ENCODE assay signal across 10 cellular contexts in genomic region chr6:31509036-31509435, GRCh38. TPM values are rescaled to one million over a fixed set of nuclear protein-coding genes. Genes with fewer than 3 reads are reported as not detected.
DNase-seq lines count a peak whose midpoint lies in the region; ATAC-seq, FAIRE-seq and TF ChIP-seq lines count a peak whose summit lies in the region.
"Not testable (repeated sequence)": the region's sequence is repeated elsewhere in the genome, so short reads cannot be mapped to it uniquely, and the experiment has no call there.
"Had no signal": no experiment of that assay in that cellular context is flagged by ENCODE, and none has a peak within 500 bp of the region (broad histone marks: within the 10 kb centered on the region; RNA-seq: fewer than 3 reads in every experiment).

No MANE protein-coding gene starts in this region.

- not testable (repeated sequence) for H3K4me2 ChIP-seq in HepG2 (ENCODE audit: low read depth, low read length)

- not testable (repeated sequence) for FAIRE-seq in HepG2 (lab: Jason Lieb, UNC)

- not testable (repeated sequence) for TF ChIP-seq POLR2A in HepG2 (IDR thresholded peaks at IDR 0.05; ENCODE audit: insufficient read depth in 1 of 2, low read depth in 2 of 2, low read length in 2 of 2)

- not testable (repeated sequence) for BruUV-seq in HepG2 (replicated peaks; lab: Mats Ljungman, UMichigan)

- not testable (repeated sequence) for H3K27ac ChIP-seq in HepG2 (ENCODE audit: extremely low read length, insufficient read depth, low read length)

- H3K4me3 ChIP-seq in HepG2 (replicated peaks in 1 of 3; ENCODE audit: insufficient read depth in 1 of 3, low read depth in 2 of 3, low read length in 3 of 3): not testable (repeated sequence)

- not testable (repeated sequence) for H3K4me3 Mint-ChIP-seq in T-helper 17 cell; dendritic cell treated with granulocyte-macrophage colony-stimulating factor and Interleukin-4, amounts not matched to agents 40 ng/mL and 50 ng/mL, for 4 days; osteocyte (ENCODE audit: unreplicated experiment); stimulated activated naive B cell treated with anti-CD40 and anti-IgM and Interleukin-4, amounts not matched to agents 10 μg/mL and 1 μg/mL and 100 μg/mL, for 72 hours

- H4K20me1 ChIP-seq in HepG2 (ENCODE audit: insufficient read depth, low read length): not testable (repeated sequence)

- not testable (repeated sequence) for H3K36me3 Mint-ChIP-seq in T-helper 17 cell (ENCODE audit: low read depth)
- H3K36me3 Mint-ChIP-seq in dendritic cell treated with granulocyte-macrophage colony-stimulating factor and Interleukin-4, amounts not matched to agents 40 ng/mL and 50 ng/mL, for 4 days (ENCODE audit: low read depth): peaks cover 70% of the 10 kb centered on the region
- H3K36me3 Mint-ChIP-seq in osteocyte (ENCODE audit: unreplicated experiment): peaks cover 21% of the 10 kb centered on the region
- peaks cover 33 to 44% of the 10 kb centered on the region in 2 donors for H3K36me3 Mint-ChIP-seq in stimulated activated naive B cell treated with anti-CD40 and anti-IgM and Interleukin-4, amounts not matched to agents 10 μg/mL and 1 μg/mL and 100 μg/mL, for 72 hours

- not testable (repeated sequence) for H3K9ac ChIP-seq in HepG2 (ENCODE audit: insufficient read depth, low read depth, low read length)

- TF ChIP-seq EP300 in HepG2 (IDR thresholded peaks at IDR 0.05; ENCODE audit: low read depth in 2 of 2, low read length in 2 of 2); HepG2 (CRISPR knock-in tag; IDR thresholded peaks at IDR 0.05; ENCODE audit: borderline replicate concordance): not testable (repeated sequence)

- POLR2A ChIA-PET in HepG2 (lab: Yijun Ruan, JAX): not testable (repeated sequence)

- WGBS in HepG2 (ENCODE audit: low lambda C conversion rate): 30% methylated on average over 2 of the region's 2 CpGs

- CTCF ChIA-PET in HepG2 (lab: Yijun Ruan, JAX; ENCODE audit: low intra/inter-chr PET ratio, low total read pairs): not testable (repeated sequence)

- H3K9me3 ChIP-seq in T-helper 17 cell (ENCODE audit: control insufficient read depth, low read length, poor library complexity, severe bottlenecking); HepG2 (ENCODE audit: low read length): not testable (repeated sequence)

- peaks cover 12% of the 10 kb centered on the region for H3K4me1 Mint-ChIP-seq in T-helper 17 cell
- H3K4me1 Mint-ChIP-seq in dendritic cell treated with granulocyte-macrophage colony-stimulating factor and Interleukin-4, amounts not matched to agents 40 ng/mL and 50 ng/mL, for 4 days (ENCODE audit: low read depth): peaks cover 19% of the 10 kb centered on the region
- not testable (repeated sequence) for H3K4me1 Mint-ChIP-seq in osteocyte (ENCODE audit: unreplicated experiment)
- H3K4me1 Mint-ChIP-seq in stimulated activated naive B cell treated with anti-CD40 and anti-IgM and Interleukin-4, amounts not matched to agents 10 μg/mL and 1 μg/mL and 100 μg/mL, for 72 hours: peaks cover 4 to 12% of the 10 kb centered on the region in 2 donors

- in situ Hi-C loops in HepG2 (cut with HindIII; ENCODE audit: extremely low pct_ligation_motif_present, low pct_unique_long_range_greater_than_20kb): not testable (repeated sequence)

- not testable (repeated sequence) for H3K36me3 ChIP-seq in HepG2 (replicated peaks in 1 of 2; ENCODE audit: control insufficient read depth in 1 of 2, insufficient read depth in 2 of 2, low read length in 2 of 2)

- H2AFZ ChIP-seq in HepG2 (ENCODE audit: low read length): not testable (repeated sequence)

- not testable (repeated sequence) for TF ChIP-seq CTCF in HepG2 (CRISPR knock-in tag; IDR thresholded peaks at IDR 0.05); osteocyte (IDR thresholded peaks at IDR 0.05)

- H3K9me3 Mint-ChIP-seq in dendritic cell treated with granulocyte-macrophage colony-stimulating factor and Interleukin-4, amounts not matched to agents 40 ng/mL and 50 ng/mL, for 4 days; osteocyte (ENCODE audit: unreplicated experiment); stimulated activated naive B cell treated with anti-CD40 and anti-IgM and Interleukin-4, amounts not matched to agents 10 μg/mL and 1 μg/mL and 100 μg/mL, for 72 hours: not testable (repeated sequence)

- H3K27me3 Mint-ChIP-seq in T-helper 17 cell; dendritic cell treated with granulocyte-macrophage colony-stimulating factor and Interleukin-4, amounts not matched to agents 40 ng/mL and 50 ng/mL, for 4 days; osteocyte (ENCODE audit: unreplicated experiment); stimulated activated naive B cell treated with anti-CD40 and anti-IgM and Interleukin-4, amounts not matched to agents 10 μg/mL and 1 μg/mL and 100 μg/mL, for 72 hours: not testable (repeated sequence)

- DNase-seq in T-helper 17 cell; HepG2 (ENCODE audit: low spot score); stimulated activated naive B cell treated with anti-CD40 and anti-IgM and Interleukin-4, amounts not matched to agents 10 μg/mL and 1 μg/mL and 100 μg/mL, for 72 hours: not testable (repeated sequence)
- peak; percentile 56 for DNase-seq in activated effector memory CD4-positive, alpha-beta T cell treated with anti-CD3 and anti-CD28 coated beads, Interleukin-2, amount 50 U/mL, for 16 hours
- DNase-seq in osteocyte (ENCODE audit: extremely low spot score, unreplicated experiment): peak; percentile 62

- H3K79me2 ChIP-seq in HepG2 (ENCODE audit: insufficient read depth, low read length): not testable (repeated sequence)

- H3K27ac Mint-ChIP-seq in T-helper 17 cell: peak overlapping the region; percentile 81
- H3K27ac Mint-ChIP-seq in dendritic cell treated with granulocyte-macrophage colony-stimulating factor and Interleukin-4, amounts not matched to agents 40 ng/mL and 50 ng/mL, for 4 days: peak overlapping the region; percentile 17
- H3K27ac Mint-ChIP-seq in osteocyte (ENCODE audit: unreplicated experiment): not testable (repeated sequence)
- peak overlapping the region; percentile 26 for H3K27ac Mint-ChIP-seq in stimulated activated naive B cell treated with anti-CD40 and anti-IgM and Interleukin-4, amounts not matched to agents 10 μg/mL and 1 μg/mL and 100 μg/mL, for 72 hours

- H3K4me1 ChIP-seq in HepG2 (ENCODE audit: insufficient read depth, low read length): not testable (repeated sequence)

- intact Hi-C loops in dendritic cell treated with granulocyte-macrophage colony-stimulating factor and Interleukin-4, amounts not matched to agents 40 ng/mL and 50 ng/mL, for 4 days (cut with micrococcal nuclease); HepG2 (cut with micrococcal nuclease; ENCODE audit: unreplicated experiment): not testable (repeated sequence)

- TF ChIP-seq RAD21 in HepG2 (CRISPR knock-in tag; IDR thresholded peaks at IDR 0.05): not testable (repeated sequence)

- not testable (repeated sequence) for H3K27me3 ChIP-seq in HepG2 (ENCODE audit: control insufficient read depth in 1 of 2, insufficient read depth in 2 of 2, low read length in 2 of 2)

- ATAC-seq in T-helper 17 cell; stimulated activated naive B cell treated with anti-CD40 and anti-IgM and Interleukin-4, amounts not matched to agents 10 μg/mL and 1 μg/mL and 100 μg/mL, for 72 hours (replicated peaks): not testable (repeated sequence)
- peak; percentile 68 for ATAC-seq in HepG2

RNA-seq across cellular contexts. Expression of gene MICB, which starts 11.1 kb away (rescaled TPM):
- total RNA-seq in T-helper 17 cell (10 to 100 TPM; 16.5 to 17.6 TPM), HepG2 (2016; rRNA removed; fragmentation: Illumina TruSeq; extraction: Trizol) (9.0 and 12.5 TPM in 2 replicates), osteocyte (12.1 and 13.8 TPM in 2 replicates)
- total RNA-seq in HepG2 (2016; cell fraction: cytosol; rRNA removed; fragmentation: Illumina TruSeq; extraction: Trizol; ENCODE audit: low read depth): 2.6 and 3.2 TPM in 2 replicates
- total RNA-seq in HepG2 (2016; cell fraction: insoluble cytoplasmic fraction; rRNA removed; fragmentation: Illumina TruSeq; extraction: Trizol): 9.5 and 13.1 TPM in 2 replicates
- 6.9 TPM in 2 replicates for total RNA-seq in HepG2 (2016; cell fraction: membrane; rRNA removed; fragmentation: Illumina TruSeq; extraction: Trizol)
- total RNA-seq in HepG2 (2016; cell fraction: nucleus; rRNA removed; fragmentation: Illumina TruSeq; extraction: Trizol): 11.1 and 13.6 TPM in 2 replicates
- 12.8 and 15.4 TPM in 2 replicates for polyA plus RNA-seq in HepG2 (2011; rRNA removed)
- polyA plus RNA-seq in HepG2 (2011; cell fraction: cytosol; rRNA removed): 12.4 and 15.7 TPM in 2 replicates
- polyA plus RNA-seq in HepG2 (2011; cell fraction: nucleus; rRNA removed): 5.2 and 6.2 TPM in 2 replicates
- polyA plus RNA-seq in HepG2 (2012): 7.7 and 11.6 TPM in 2 replicates
- 2.0 and 2.2 TPM in 2 replicates for polyA plus RNA-seq in HepG2 (2016; cell fraction: cytosol; fragmentation: Illumina TruSeq; extraction: Trizol; ENCODE audit: low read depth)
- polyA plus RNA-seq in HepG2 (2016; cell fraction: insoluble cytoplasmic fraction; fragmentation: Illumina TruSeq; extraction: Trizol; ENCODE audit: low read depth): 9.0 and 9.7 TPM in 2 replicates
- polyA plus RNA-seq in HepG2 (2016; cell fraction: membrane; fragmentation: Illumina TruSeq; extraction: Trizol; ENCODE audit: low read depth): 4.3 and 4.8 TPM in 2 replicates
- polyA plus RNA-seq in HepG2 (2016; cell fraction: nucleus; fragmentation: Illumina TruSeq; extraction: Trizol; ENCODE audit: insufficient read depth, low read depth): 18.1 and 19.7 TPM in 2 replicates
- 21.6 and 48.3 TPM in 2 replicates for polyA minus RNA-seq in HepG2 (2011; rRNA and poly(A)+ RNA removed; ENCODE audit: low replicate concordance)
- polyA minus RNA-seq in HepG2 (2011; cell fraction: cytosol; rRNA and poly(A)+ RNA removed): 9.7 and 10.3 TPM in 2 replicates
- 4.5 and 4.6 TPM in 2 replicates for polyA minus RNA-seq in HepG2 (2011; cell fraction: nucleus; rRNA and poly(A)+ RNA removed)

RNA-seq across cellular contexts. Expression of gene MCCD1, which starts 19.7 kb away (rescaled TPM):
- not detected for total RNA-seq in T-helper 17 cell
- 0.15 and 0.36 TPM in 2 replicates for total RNA-seq in HepG2 (2016; rRNA removed; fragmentation: Illumina TruSeq; extraction: Trizol)
- 0.26 TPM in 1 of 2 replicates, not detected in the other for total RNA-seq in HepG2 (2016; cell fraction: cytosol; rRNA removed; fragmentation: Illumina TruSeq; extraction: Trizol; ENCODE audit: low read depth)
- 0.19 TPM in 1 of 2 replicates, not detected in the other for total RNA-seq in HepG2 (2016; cell fraction: insoluble cytoplasmic fraction; rRNA removed; fragmentation: Illumina TruSeq; extraction: Trizol)
- total RNA-seq in HepG2 (2016; cell fraction: membrane; rRNA removed; fragmentation: Illumina TruSeq; extraction: Trizol): 0.19 and 0.38 TPM in 2 replicates
- total RNA-seq in HepG2 (2016; cell fraction: nucleus; rRNA removed; fragmentation: Illumina TruSeq; extraction: Trizol): 0.43 TPM in 1 of 2 replicates, not detected in the other
- 0.09 TPM in 1 of 2 replicates, not detected in the other for polyA plus RNA-seq in HepG2 (2011; rRNA removed)
- 0.06 and 0.09 TPM in 2 replicates for polyA plus RNA-seq in HepG2 (2011; cell fraction: cytosol; rRNA removed)
- polyA plus RNA-seq in HepG2 (2011; cell fraction: nucleus; rRNA removed): not detected in 2 replicates
- 0.25 and 0.28 TPM in 2 replicates for polyA plus RNA-seq in HepG2 (2012)
- 0.18 and 0.33 TPM in 2 replicates for polyA plus RNA-seq in HepG2 (2016; cell fraction: cytosol; fragmentation: Illumina TruSeq; extraction: Trizol; ENCODE audit: low read depth)
- 0.26 TPM in 1 of 2 replicates, not detected in the other for polyA plus RNA-seq in HepG2 (2016; cell fraction: insoluble cytoplasmic fraction; fragmentation: Illumina TruSeq; extraction: Trizol; ENCODE audit: low read depth)
- 0.21 and 0.24 TPM in 2 replicates for polyA plus RNA-seq in HepG2 (2016; cell fraction: membrane; fragmentation: Illumina TruSeq; extraction: Trizol; ENCODE audit: low read depth)
- 0.53 and 0.71 TPM in 2 replicates for polyA plus RNA-seq in HepG2 (2016; cell fraction: nucleus; fragmentation: Illumina TruSeq; extraction: Trizol; ENCODE audit: insufficient read depth, low read depth)
- 0.48 TPM in 1 of 2 replicates, not detected in the other for polyA minus RNA-seq in HepG2 (2011; rRNA and poly(A)+ RNA removed; ENCODE audit: low replicate concordance)
- not detected in 2 replicates for polyA minus RNA-seq in HepG2 (2011; cell fraction: cytosol; rRNA and poly(A)+ RNA removed)
- polyA minus RNA-seq in HepG2 (2011; cell fraction: nucleus; rRNA and poly(A)+ RNA removed): not detected in 2 replicates
- total RNA-seq in osteocyte: not detected in 2 replicates
- total RNA-seq: CD4-positive, CD25-positive, alpha-beta regulatory T cell; CD8-positive, alpha-beta memory T cell; H4; HT-29 had no signal
- polyA plus RNA-seq: CD4-positive, CD25-positive, alpha-beta regulatory T cell; CD8-positive, alpha-beta memory T cell had no signal

RNA-seq across cellular contexts. Expression of gene DDX39B, which starts 32.8 kb away (rescaled TPM):
- total RNA-seq in T-helper 17 cell: 100 to 1,000 TPM; 496 to 507 TPM
- 570 and 737 TPM in 2 replicates for total RNA-seq in HepG2 (2016; rRNA removed; fragmentation: Illumina TruSeq; extraction: Trizol)
- 100 and 118 TPM in 2 replicates for total RNA-seq in HepG2 (2016; cell fraction: cytosol; rRNA removed; fragmentation: Illumina TruSeq; extraction: Trizol; ENCODE audit: low read depth)
- 551 and 741 TPM in 2 replicates for total RNA-seq in HepG2 (2016; cell fraction: insoluble cytoplasmic fraction; rRNA removed; fragmentation: Illumina TruSeq; extraction: Trizol)
- 185 and 202 TPM in 2 replicates for total RNA-seq in HepG2 (2016; cell fraction: membrane; rRNA removed; fragmentation: Illumina TruSeq; extraction: Trizol)
- total RNA-seq in HepG2 (2016; cell fraction: nucleus; rRNA removed; fragmentation: Illumina TruSeq; extraction: Trizol): 358 and 385 TPM in 2 replicates
- polyA plus RNA-seq in HepG2 (2011; rRNA removed): 650 and 678 TPM in 2 replicates
- polyA plus RNA-seq in HepG2 (2011; cell fraction: cytosol; rRNA removed): 412 and 551 TPM in 2 replicates
- polyA plus RNA-seq in HepG2 (2011; cell fraction: nucleus; rRNA removed): 1,695 and 1,727 TPM in 2 replicates
- polyA plus RNA-seq in HepG2 (2012): 442 and 447 TPM in 2 replicates
- 114 and 121 TPM in 2 replicates for polyA plus RNA-seq in HepG2 (2016; cell fraction: cytosol; fragmentation: Illumina TruSeq; extraction: Trizol; ENCODE audit: low read depth)
- 480 and 493 TPM in 2 replicates for polyA plus RNA-seq in HepG2 (2016; cell fraction: insoluble cytoplasmic fraction; fragmentation: Illumina TruSeq; extraction: Trizol; ENCODE audit: low read depth)
- 169 and 185 TPM in 2 replicates for polyA plus RNA-seq in HepG2 (2016; cell fraction: membrane; fragmentation: Illumina TruSeq; extraction: Trizol; ENCODE audit: low read depth)
- 1,220 and 1,229 TPM in 2 replicates for polyA plus RNA-seq in HepG2 (2016; cell fraction: nucleus; fragmentation: Illumina TruSeq; extraction: Trizol; ENCODE audit: insufficient read depth, low read depth)
- 1,218 and 1,293 TPM in 2 replicates for polyA minus RNA-seq in HepG2 (2011; rRNA and poly(A)+ RNA removed; ENCODE audit: low replicate concordance)
- 205 and 230 TPM in 2 replicates for polyA minus RNA-seq in HepG2 (2011; cell fraction: cytosol; rRNA and poly(A)+ RNA removed)
- polyA minus RNA-seq in HepG2 (2011; cell fraction: nucleus; rRNA and poly(A)+ RNA removed): 632 and 651 TPM in 2 replicates
- total RNA-seq in osteocyte: 315 and 331 TPM in 2 replicates

RNA-seq across cellular contexts. Expression of gene ATP6V1G2, which starts 37.4 kb away (rescaled TPM):
- total RNA-seq in T-helper 17 cell: 1 to 10 TPM; 1.4 to 2.0 TPM
- total RNA-seq in HepG2 (2016; rRNA removed; fragmentation: Illumina TruSeq; extraction: Trizol): 0.27 TPM in 1 of 2 replicates, not detected in the other
- not detected in 2 replicates for total RNA-seq in HepG2 (2016; cell fraction: cytosol; rRNA removed; fragmentation: Illumina TruSeq; extraction: Trizol; ENCODE audit: low read depth)
- total RNA-seq in HepG2 (2016; cell fraction: insoluble cytoplasmic fraction; rRNA removed; fragmentation: Illumina TruSeq; extraction: Trizol): 0.25 and 0.35 TPM in 2 replicates
- total RNA-seq in HepG2 (2016; cell fraction: membrane; rRNA removed; fragmentation: Illumina TruSeq; extraction: Trizol): 0.15 TPM in 1 of 2 replicates, not detected in the other
- total RNA-seq in HepG2 (2016; cell fraction: nucleus; rRNA removed; fragmentation: Illumina TruSeq; extraction: Trizol): 0.50 TPM in 1 of 2 replicates, not detected in the other
- polyA plus RNA-seq in HepG2 (2011; rRNA removed): 0.83 and 1.2 TPM in 2 replicates
- 0.35 and 0.47 TPM in 2 replicates for polyA plus RNA-seq in HepG2 (2011; cell fraction: cytosol; rRNA removed)
- polyA plus RNA-seq in HepG2 (2011; cell fraction: nucleus; rRNA removed): 1.1 and 2.1 TPM in 2 replicates
- 0.87 and 1.0 TPM in 2 replicates for polyA plus RNA-seq in HepG2 (2012)
- polyA plus RNA-seq in HepG2 (2016; cell fraction: cytosol; fragmentation: Illumina TruSeq; extraction: Trizol; ENCODE audit: low read depth): 0.10 and 0.18 TPM in 2 replicates
- polyA plus RNA-seq in HepG2 (2016; cell fraction: insoluble cytoplasmic fraction; fragmentation: Illumina TruSeq; extraction: Trizol; ENCODE audit: low read depth): 0.52 and 0.60 TPM in 2 replicates
- 0.19 and 0.40 TPM in 2 replicates for polyA plus RNA-seq in HepG2 (2016; cell fraction: membrane; fragmentation: Illumina TruSeq; extraction: Trizol; ENCODE audit: low read depth)
- polyA plus RNA-seq in HepG2 (2016; cell fraction: nucleus; fragmentation: Illumina TruSeq; extraction: Trizol; ENCODE audit: insufficient read depth, low read depth): 0.81 and 0.89 TPM in 2 replicates
- polyA minus RNA-seq in HepG2 (2011; rRNA and poly(A)+ RNA removed; ENCODE audit: low replicate concordance): 0.19 TPM in 1 of 2 replicates, not detected in the other
- not detected in 2 replicates for polyA minus RNA-seq in HepG2 (2011; cell fraction: cytosol; rRNA and poly(A)+ RNA removed)
- 0.52 and 1.2 TPM in 2 replicates for polyA minus RNA-seq in HepG2 (2011; cell fraction: nucleus; rRNA and poly(A)+ RNA removed)
- 8.8 and 9.0 TPM in 2 replicates for total RNA-seq in osteocyte
- total RNA-seq: HT-29 had no signal

RNA-seq across cellular contexts. Expression of gene NFKBIL1, which starts 38.4 kb away (rescaled TPM):
- 1 to 10 TPM; 5.5 to 6.4 TPM for total RNA-seq in T-helper 17 cell
- total RNA-seq in HepG2 (2016; rRNA removed; fragmentation: Illumina TruSeq; extraction: Trizol): 13.9 and 19.5 TPM in 2 replicates
- 18.2 and 19.6 TPM in 2 replicates for total RNA-seq in HepG2 (2016; cell fraction: cytosol; rRNA removed; fragmentation: Illumina TruSeq; extraction: Trizol; ENCODE audit: low read depth)
- total RNA-seq in HepG2 (2016; cell fraction: insoluble cytoplasmic fraction; rRNA removed; fragmentation: Illumina TruSeq; extraction: Trizol): 16.9 and 19.7 TPM in 2 replicates
- 24.8 and 27.5 TPM in 2 replicates for total RNA-seq in HepG2 (2016; cell fraction: membrane; rRNA removed; fragmentation: Illumina TruSeq; extraction: Trizol)
- total RNA-seq in HepG2 (2016; cell fraction: nucleus; rRNA removed; fragmentation: Illumina TruSeq; extraction: Trizol): 11.6 and 12.4 TPM in 2 replicates
- polyA plus RNA-seq in HepG2 (2011; rRNA removed): 9.7 and 13.7 TPM in 2 replicates
- polyA plus RNA-seq in HepG2 (2011; cell fraction: cytosol; rRNA removed): 13.1 and 20.6 TPM in 2 replicates
- polyA plus RNA-seq in HepG2 (2011; cell fraction: nucleus; rRNA removed): 18.8 and 23.1 TPM in 2 replicates
- 11.6 and 15.0 TPM in 2 replicates for polyA plus RNA-seq in HepG2 (2012)
- 19.6 and 20.1 TPM in 2 replicates for polyA plus RNA-seq in HepG2 (2016; cell fraction: cytosol; fragmentation: Illumina TruSeq; extraction: Trizol; ENCODE audit: low read depth)
- polyA plus RNA-seq in HepG2 (2016; cell fraction: insoluble cytoplasmic fraction; fragmentation: Illumina TruSeq; extraction: Trizol; ENCODE audit: low read depth): 16.2 and 18.3 TPM in 2 replicates
- polyA plus RNA-seq in HepG2 (2016; cell fraction: membrane; fragmentation: Illumina TruSeq; extraction: Trizol; ENCODE audit: low read depth): 21.4 and 23.3 TPM in 2 replicates
- 16.4 and 17.5 TPM in 2 replicates for polyA plus RNA-seq in HepG2 (2016; cell fraction: nucleus; fragmentation: Illumina TruSeq; extraction: Trizol; ENCODE audit: insufficient read depth, low read depth)
- 7.5 and 37.6 TPM in 2 replicates for polyA minus RNA-seq in HepG2 (2011; rRNA and poly(A)+ RNA removed; ENCODE audit: low replicate concordance)
- polyA minus RNA-seq in HepG2 (2011; cell fraction: cytosol; rRNA and poly(A)+ RNA removed): 9.1 and 9.4 TPM in 2 replicates
- polyA minus RNA-seq in HepG2 (2011; cell fraction: nucleus; rRNA and poly(A)+ RNA removed): 8.3 and 8.9 TPM in 2 replicates
- 28.7 and 33.2 TPM in 2 replicates for total RNA-seq in osteocyte
